ENCODE assay signal across 15 cellular contexts in genomic region chr6:20540683-20541082, GRCh38. TPM values are rescaled to one million over a fixed set of nuclear protein-coding genes. Genes with fewer than 3 reads are reported as not detected.
A peak's percentile ranks its signal among the peaks of the same experiment; 100 is the strongest.
DNase-seq lines count a peak whose midpoint lies in the region; ATAC-seq and TF ChIP-seq lines count a peak whose summit lies in the region.
"Had no signal": no experiment of that assay in that cellular context is flagged by ENCODE, and none has a peak within 500 bp of the region (broad histone marks: within the 10 kb centered on the region; RNA-seq: fewer than 3 reads in every experiment).

No MANE protein-coding gene starts in this region.

- H3K79me2 ChIP-seq in mammary epithelial cell (ENCODE audit: insufficient read depth, low read length) = peaks cover 65% of the 10 kb centered on the region

- H3K36me3 ChIP-seq in mammary epithelial cell (ENCODE audit: insufficient read depth, low read length) = no peaks in the 10 kb centered on the region

- no peak overlapping the region for H3K9ac ChIP-seq in mammary epithelial cell (ENCODE audit: insufficient read depth, low read length)
- H3K9ac ChIP-seq: BLaER1 had no signal

- CTCF ChIA-PET in mammary epithelial cell (lab: Charles Lee; ENCODE audit: low non-redundant PET) = no interaction called here

- BruUV-seq in mammary epithelial cell (replicated peaks; lab: Mats Ljungman, UMichigan) = no TSS peak

- H3K4me1 Mint-ChIP-seq in nephron progenitor cell = peaks cover 35% of the 10 kb centered on the region

- DNase-seq in Caki2 (ENCODE audit: low read depth) (peak; percentile 72), HuH-7 (ENCODE audit: low spot score) (peak; percentile 10), mammary epithelial cell (peak; percentile 35), nephron progenitor cell (no peak), RPMI8226 (no peak), NCI-H1436 treated with DMSO at 0.1 percent for 48 hours (lab: John Stamatoyannopoulos, UW) (no peak)
- DNase-seq: effector CD4-positive, alpha-beta T cell; HCEC 1CT; midbrain; NCI-H1417 had no signal

- 83% methylated on average over 5 of the region's 5 CpGs for WGBS in mammary epithelial cell (ENCODE audit: low coverage, missing lambda C conversion rate)

- no peak overlapping the region for H2AFZ ChIP-seq in mammary epithelial cell (ENCODE audit: low read depth, low read length)

- no peak overlapping the region for H3K4me3 Mint-ChIP-seq in nephron progenitor cell
- H3K4me3 Mint-ChIP-seq: stimulated activated naive CD8-positive, alpha-beta T cell treated with anti-CD3 and anti-CD28 coated beads, Interleukin-15, Interleukin-2, amounts not matched to agents 100 ng/mL and 50 ng/mL, for 24 hours had no signal

- no peaks in the 10 kb centered on the region for H4K20me1 ChIP-seq in mammary epithelial cell (ENCODE audit: insufficient read depth, low read length)

- dilution Hi-C loops in mammary epithelial cell (cut with HindIII; ENCODE audit: low sequenced_read_pairs) = no loop called here

- H3K27me3 ChIP-seq in mammary epithelial cell (ENCODE audit: insufficient read depth, low read length) = no peaks in the 10 kb centered on the region
- H3K27me3 ChIP-seq: BLaER1 had no signal

- TF ChIP-seq CTCF in mammary epithelial cell (conservative IDR thresholded peaks at IDR 0.05 in 1 of 2, IDR thresholded peaks at IDR 0.05 in 1 of 2; ENCODE audit: extremely low read depth in 1 of 2, insufficient read depth in 1 of 2, low read depth in 1 of 2, low read length in 2 of 2) (no peak), nephron progenitor cell (IDR thresholded peaks at IDR 0.05) (no peak)

- H3K4me1 ChIP-seq in mammary epithelial cell (ENCODE audit: insufficient read depth, low read length) = peaks cover 26% of the 10 kb centered on the region

- ATAC-seq in GM18502 (IDR thresholded peaks at IDR 0.05; ENCODE audit: poor library complexity, unreplicated experiment) = no peak
- ATAC-seq: K562, SK-N-SH treated with all-trans-retinoic acid at 6 μM for 48 hours had no signal

- no peak overlapping the region for H3K4me2 ChIP-seq in mammary epithelial cell (ENCODE audit: insufficient read depth, low read depth, low read length)
- H3K4me2 ChIP-seq: BLaER1 had no signal

- in situ Hi-C loops in Caki2 (cut with HindIII; ENCODE audit: low pct_unique_long_range_greater_than_20kb, low sequenced_read_pairs) (no loop called here), mammary epithelial cell (cut with MboI; ENCODE audit: low sequenced_read_pairs in 2 of 2) (loop anchor here in 1 of 2 donors (25.0 kb wide), 1 partner anchor 128 kb away; the partner anchor contains the start of gene E2F3)

- no peaks in the 10 kb centered on the region for H3K9me3 ChIP-seq in mammary epithelial cell (replicated peaks; ENCODE audit: insufficient read depth, low read length)

- peaks cover 4% of the 10 kb centered on the region for H3K9me3 Mint-ChIP-seq in nephron progenitor cell
- H3K9me3 Mint-ChIP-seq: stimulated activated naive CD8-positive, alpha-beta T cell treated with anti-CD3 and anti-CD28 coated beads, Interleukin-15, Interleukin-2, amounts not matched to agents 100 ng/mL and 50 ng/mL, for 24 hours had no signal

- intact Hi-C loops in mammary epithelial cell (cut with micrococcal nuclease) = no loop called here

- no peaks in the 10 kb centered on the region for H3K27me3 Mint-ChIP-seq in nephron progenitor cell (ENCODE audit: low read depth, poor library complexity)
- H3K27me3 Mint-ChIP-seq: stimulated activated naive CD8-positive, alpha-beta T cell treated with anti-CD3 and anti-CD28 coated beads, Interleukin-15, Interleukin-2, amounts not matched to agents 100 ng/mL and 50 ng/mL, for 24 hours had no signal

- H3K4me3 ChIP-seq in mammary epithelial cell (replicated peaks in 1 of 3; ENCODE audit: insufficient read depth in 1 of 3, low read depth in 2 of 3, low read length in 3 of 3) = no peak overlapping the region
- H3K4me3 ChIP-seq: BLaER1, K562 had no signal

- peak overlapping the region; percentile 63 for H3K27ac Mint-ChIP-seq in nephron progenitor cell
- H3K27ac Mint-ChIP-seq: stimulated activated naive CD8-positive, alpha-beta T cell treated with anti-CD3 and anti-CD28 coated beads, Interleukin-15, Interleukin-2, amounts not matched to agents 100 ng/mL and 50 ng/mL, for 24 hours had no signal

- H3K36me3 Mint-ChIP-seq in nephron progenitor cell (ENCODE audit: low read depth) = peaks cover 62% of the 10 kb centered on the region

- H3K27ac ChIP-seq in mammary epithelial cell (ENCODE audit: insufficient read depth, low read depth, low read length) = no peak overlapping the region
- H3K27ac ChIP-seq: BLaER1 had no signal

RNA-seq across cellular contexts. Expression of gene CDKAL1, which starts 6.4 kb away (rescaled TPM):
- 40.9 and 48.3 TPM in 2 replicates for total RNA-seq in Caki2 (2014; rRNA removed; shearing (Covaris generic); ENCODE audit: low replicate concordance)
- 10 to 100 TPM; 12.0 to 15.2 TPM for total RNA-seq in mammary epithelial cell
- 4.1 TPM for polyA plus RNA-seq in mammary epithelial cell
- polyA minus RNA-seq in mammary epithelial cell = 12.1 TPM

Comparison
In these comparisons a context has a peak if more than half of its experiments do, and no peak if none do; other contexts are left out.
1. DNase-seq: peak in Caki2 (single experiment), HuH-7 (single experiment) and mammary epithelial cell (single experiment); none in nephron progenitor cell (single experiment), RPMI8226 (single experiment) and NCI-H1436 treated with DMSO at 0.1 percent for 48 hours (single experiment).